ENCODE assay signal across 29 cellular contexts in genomic region chr6:145099713-145100112, GRCh38.
"Had no signal": no experiment of that assay in that cellular context is flagged by ENCODE, and none has a peak within 500 bp of the region (broad histone marks: within the 10 kb centered on the region; RNA-seq: fewer than 3 reads in every experiment).

No MANE protein-coding gene starts in this region.

- H3K4me3 ChIP-seq: neural progenitor cell, ovary, psoas muscle, right lobe of liver, sigmoid colon, suprapubic skin, testis, tibial artery, transverse colon, upper lobe of right lung, vagina had no signal

- H3K27me3 Mint-ChIP-seq: progenitor cell of endocrine pancreas; stimulated activated naive CD8-positive, alpha-beta T cell treated with anti-CD3 and anti-CD28 coated beads, Interleukin-15, amount 100 ng/mL, for 72 hours; type B pancreatic cell had no signal

- H3K4me1 ChIP-seq: neural progenitor cell, parathyroid adenoma, psoas muscle, right lobe of liver, sigmoid colon, suprapubic skin, testis, tibial artery, transverse colon, upper lobe of right lung, vagina had no signal

- H3K27ac Mint-ChIP-seq: natural killer cell; nephron; neural progenitor cell; progenitor cell of endocrine pancreas; stimulated activated effector memory CD8-positive, alpha-beta T cell treated with anti-CD3 and anti-CD28 coated beads, Interleukin-12 subunit alpha, Interleukin-12 subunit beta, amount 100 ng/mL, for 72 hours; type B pancreatic cell had no signal

- H3K4me1 Mint-ChIP-seq: natural killer cell; nephron; neural progenitor cell; stimulated activated effector memory CD8-positive, alpha-beta T cell treated with anti-CD3 and anti-CD28 coated beads, Interleukin-12 subunit alpha, Interleukin-12 subunit beta, amount 100 ng/mL, for 72 hours; stimulated activated naive CD8-positive, alpha-beta T cell treated with anti-CD3 and anti-CD28 coated beads, Interleukin-15, amount 100 ng/mL, for 72 hours had no signal

- DNase-seq: natural killer cell; occipital lobe; ovary; posterior cingulate gyrus; psoas muscle; right cardiac atrium; right lobe of liver; sigmoid colon; small intestine; stimulated activated CD4-positive, alpha-beta T cell treated with anti-CD3 and anti-CD28 coated beads, Interleukin-15, amount 100 ng/mL, for 24 hours; stimulated activated CD4-positive, alpha-beta T cell treated with anti-CD3 and anti-CD28 coated beads, Interleukin-2, amount 100 ng/mL, for 24 hours; stimulated activated CD4-positive, alpha-beta T cell treated with anti-CD3 and anti-CD28 coated beads, Interleukin-2, amount 100 ng/mL, for 48 hours; stimulated activated CD4-positive, alpha-beta T cell treated with anti-CD3 and anti-CD28 coated beads, Interleukin-4, amount 100 ng/mL, for 24 hours; stimulated activated naive CD4-positive, alpha-beta T cell; stimulated activated naive CD8-positive, alpha-beta T cell treated with anti-CD3 and anti-CD28 coated beads, Interleukin-15, amount 100 ng/mL, for 72 hours; stimulated activated naive CD8-positive, alpha-beta T cell treated with anti-CD3 and anti-CD28 coated beads, Interleukin-15, Interleukin-2, amounts not matched to agents 100 U/mL and 50 U/mL, for 24 hours; substantia nigra; testis; tibial artery; transverse colon; upper lobe of right lung had no signal

- H3K4me3 Mint-ChIP-seq: natural killer cell; nephron; neural progenitor cell; stimulated activated effector memory CD8-positive, alpha-beta T cell treated with anti-CD3 and anti-CD28 coated beads, Interleukin-12 subunit alpha, Interleukin-12 subunit beta, amount 100 ng/mL, for 72 hours; stimulated activated naive CD8-positive, alpha-beta T cell treated with anti-CD3 and anti-CD28 coated beads, Interleukin-15, amount 100 ng/mL, for 72 hours; type B pancreatic cell had no signal

- H3K27ac ChIP-seq: neural progenitor cell, ovary, parathyroid adenoma, psoas muscle, right lobe of liver, sigmoid colon, suprapubic skin, testis, tibial artery, transverse colon, upper lobe of right lung, vagina had no signal

- H3K27me3 ChIP-seq: neural progenitor cell, ovary, right lobe of liver, sigmoid colon, suprapubic skin, testis, tibial artery, transverse colon, upper lobe of right lung, vagina had no signal

- ATAC-seq: natural killer cell; psoas muscle; right cardiac atrium; right lobe of liver; stimulated activated effector memory CD8-positive, alpha-beta T cell treated with anti-CD3 and anti-CD28 coated beads, Interleukin-12 subunit alpha, Interleukin-12 subunit beta, amount 100 ng/mL, for 72 hours; stimulated activated naive CD8-positive, alpha-beta T cell treated with anti-CD3 and anti-CD28 coated beads, Interleukin-15, amount 100 ng/mL, for 72 hours; stimulated activated naive CD8-positive, alpha-beta T cell treated with anti-CD3 and anti-CD28 coated beads, Interleukin-15, Interleukin-2, amounts not matched to agents 100 U/mL and 50 U/mL, for 24 hours; upper lobe of right lung had no signal

- H3K36me3 Mint-ChIP-seq: natural killer cell; neural progenitor cell; stimulated activated effector memory CD8-positive, alpha-beta T cell treated with anti-CD3 and anti-CD28 coated beads, Interleukin-12 subunit alpha, Interleukin-12 subunit beta, amount 100 ng/mL, for 72 hours; type B pancreatic cell had no signal
